Comparison of ENCODE assay signal across 9 cellular contexts in the genomic region with DNA sequence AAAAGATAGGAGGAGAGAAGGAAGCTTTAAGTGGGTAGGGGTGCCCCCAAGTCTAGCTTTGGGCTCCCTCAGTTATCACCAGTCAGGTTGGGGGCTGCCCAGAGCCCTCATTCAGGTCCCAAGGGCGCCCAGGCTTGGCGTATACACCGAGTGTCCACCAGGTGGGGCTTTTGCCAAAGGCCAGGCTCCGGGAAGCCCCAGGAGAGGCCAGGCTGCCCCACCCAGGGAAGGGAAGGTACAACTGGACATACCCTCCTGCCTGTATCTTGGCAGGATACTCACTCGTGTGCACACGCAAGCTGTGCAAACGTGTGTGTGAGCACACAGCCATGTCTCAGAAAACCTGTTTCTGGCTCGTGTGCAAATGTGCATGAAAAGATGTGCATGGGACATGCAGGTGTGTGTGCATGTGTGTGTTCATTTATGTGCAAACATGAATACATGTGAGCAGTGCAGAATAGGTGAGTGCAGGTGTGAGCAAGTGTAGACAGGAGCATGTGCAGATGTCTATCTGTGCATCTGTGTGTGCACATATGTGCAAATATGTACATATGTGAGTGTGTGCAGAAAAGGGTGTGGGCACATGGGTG. TPM values are rescaled to one million over a fixed set of nuclear protein-coding genes. Genes with fewer than 3 reads are reported as not detected.
A peak's percentile ranks its signal among the peaks of the same experiment; 100 is the strongest.
DNase-seq lines count a peak whose midpoint lies in the region; ATAC-seq and TF ChIP-seq lines count a peak whose summit lies in the region.
"Had no signal": no experiment of that assay in that cellular context is flagged by ENCODE, and none has a peak within 500 bp of the region (broad histone marks: within the 10 kb centered on the region; RNA-seq: fewer than 3 reads in every experiment).

No MANE protein-coding gene starts in this region.

- DNase-seq in DMS153 treated with DMSO at 0.1 percent for 48 hours (lab: John Stamatoyannopoulos, UW; ENCODE audit: unreplicated experiment) (peak; percentile 22), HuH-7.5 (ENCODE audit: low spot score) (peak; percentile 75), T-helper 17 cell (peak; percentile 13 to 40 (median 23)), astrocyte of the spinal cord (ENCODE audit: low read depth, low spot score) (peak; percentile 6), kidney tubule cell (ENCODE audit: low spot score) (peak; percentile 51)
- peak; percentile 30 for DNase-seq in stimulated activated CD8-positive, alpha-beta memory T cell treated with anti-CD3 and anti-CD28 coated beads, Interleukin-12 subunit alpha, Interleukin-12 subunit beta, amount 100 ng/mL, for 1 hour (ENCODE audit: low read depth)

- in situ Hi-C loops in astrocyte of the spinal cord (cut with HindIII; ENCODE audit: low sequenced_read_pairs): no loop called here

- peak; percentile 77 for TF ChIP-seq CTCF in astrocyte of the spinal cord (IDR thresholded peaks at IDR 0.05; ENCODE audit: low read depth, low read length)

- no peak overlapping the region for H3K4me3 Mint-ChIP-seq in T-helper 17 cell
- H3K4me3 Mint-ChIP-seq: activated naive CD8-positive, alpha-beta T cell had no signal

- ATAC-seq in T-helper 17 cell (peak; percentile 73), HG03108 (IDR thresholded peaks at IDR 0.05; ENCODE audit: unreplicated experiment) (no peak), GM21447 (IDR thresholded peaks at IDR 0.05; ENCODE audit: unreplicated experiment) (no peak)

- no peaks in the 10 kb centered on the region for H3K9me3 ChIP-seq in T-helper 17 cell (ENCODE audit: control insufficient read depth, low read length, poor library complexity, severe bottlenecking)

- no peaks in the 10 kb centered on the region for H3K36me3 Mint-ChIP-seq in T-helper 17 cell (ENCODE audit: low read depth)
- H3K36me3 Mint-ChIP-seq: activated naive CD8-positive, alpha-beta T cell had no signal

- peak overlapping the region; percentile 11 for H3K27ac Mint-ChIP-seq in T-helper 17 cell
- H3K27ac Mint-ChIP-seq: activated naive CD8-positive, alpha-beta T cell had no signal

- no peak overlapping the region for H3K4me3 ChIP-seq in astrocyte of the spinal cord (ENCODE audit: low read depth, low read length)

- H3K4me1 Mint-ChIP-seq in T-helper 17 cell: peaks cover 8% of the 10 kb centered on the region

- H3K27me3 Mint-ChIP-seq in T-helper 17 cell: peaks cover 60% of the 10 kb centered on the region

RNA-seq across cellular contexts. Expression of gene CUX2, which starts 9.7 kb away (rescaled TPM):
- not detected for total RNA-seq in T-helper 17 cell

Comparison
In these comparisons a context has a peak if more than half of its experiments do, and no peak if none do; other contexts are left out.
1. DNase-seq: peak in every context shown above with its lines; median percentile 75 in HuH-7.5; 51 in kidney tubule cell; 30 in stimulated activated CD8-positive, alpha-beta memory T cell treated with anti-CD3 and anti-CD28 coated beads, Interleukin-12 subunit alpha, Interleukin-12 subunit beta, amount 100 ng/mL, for 1 hour; 23 in T-helper 17 cell; 22 in DMS153 treated with DMSO at 0.1 percent for 48 hours; 6 in astrocyte of the spinal cord.